In genomic region chr19:2819540-2820111, GRCh38 we compare ENCODE assay signal across 8 cellular contexts. TPM values are rescaled to one million over a fixed set of nuclear protein-coding genes. Genes with fewer than 3 reads are reported as not detected.
A peak's percentile ranks its signal among the peaks of the same experiment; 100 is the strongest.
DNase-seq lines count a peak whose midpoint lies in the region; FAIRE-seq and TF ChIP-seq lines count a peak whose summit lies in the region.

Gene ZNF554 (plus strand): TSS chr19:2819868. CDS start chr19:2820072, 204 bp downstream.

- peak within 1 kb of the TSS; percentile 78 for H2AFZ ChIP-seq in MM.1S (ENCODE audit: low read length)
- H2AFZ ChIP-seq in neuron (ENCODE audit: low read depth, low read length): peak within 1 kb of the TSS; percentile 76

- H4K20me1 ChIP-seq in MM.1S (ENCODE audit: insufficient read depth, low read length): no peaks in the 10 kb centered on the region

- peak; percentile 79 for DNase-seq in GF-D8 (lab: John Stamatoyannopoulos, UW)
- DNase-seq in HCEC 1CT: peak; percentile 91
- DNase-seq in MM.1S: peak; percentile 99
- DNase-seq in SHP77 treated with DMSO at 0.1 percent for 48 hours (lab: John Stamatoyannopoulos, UW): peak; percentile 89
- peak; percentile 97 for DNase-seq in activated gamma-delta T cell treated with anti-CD3 and anti-CD28 coated beads, Interleukin-2, amount 50 U/mL, for 16 hours (ENCODE audit: low read depth)
- peak; percentile 95 to 96 for DNase-seq in frontal cortex (ENCODE audit: low spot score in 2 of 2)
- peak; percentile 86 for DNase-seq in stromal cell of bone marrow (ENCODE audit: low read depth)

- 0 out of 2 replicates have a peak, but pooled peaks cover 4% of the 10 kb centered on the region for H3K79me2 ChIP-seq in MM.1S (ENCODE audit: low read length)

- no peak for FAIRE-seq in frontal cortex (lab: Jason Lieb, UNC)

- H3K27me3 ChIP-seq in MM.1S (replicated peaks; ENCODE audit: insufficient read depth, low read length) (no peaks in the 10 kb centered on the region), neuron (ENCODE audit: insufficient read depth, low read length) (no peaks in the 10 kb centered on the region)

- peak within 1 kb of the TSS; percentile 69 for H3K4me3 ChIP-seq in MM.1S (ENCODE audit: low read length)
- peak within 1 kb of the TSS; percentile 85 for H3K4me3 ChIP-seq in neuron (ENCODE audit: low read length)

- peak within 1 kb of the TSS; percentile 63; the same call in 1 of the 2 replicates for H3K9ac ChIP-seq in MM.1S (ENCODE audit: low read length)

- no peaks in the 10 kb centered on the region for H3F3A ChIP-seq in MM.1S (ENCODE audit: insufficient read depth, low read length)

- no peaks in the 10 kb centered on the region for H3K9me3 ChIP-seq in MM.1S (replicated peaks; ENCODE audit: insufficient read depth, low read length)
- peaks cover 23% of the 10 kb centered on the region for H3K9me3 ChIP-seq in neuron (ENCODE audit: low read length)

- no peaks in the 10 kb centered on the region for H3K36me3 ChIP-seq in MM.1S (replicated peaks; ENCODE audit: insufficient read depth, low read length)
- peaks cover 12% of the 10 kb centered on the region for H3K36me3 ChIP-seq in neuron (ENCODE audit: insufficient read depth, low read length)

- peak within 1 kb of the TSS; percentile 91 for H3K4me2 ChIP-seq in MM.1S (ENCODE audit: low read depth, low read length)

- no peak within 1 kb of the TSS for H3K27ac ChIP-seq in MM.1S (ENCODE audit: low read length)

- H3K4me1 ChIP-seq in MM.1S (ENCODE audit: low read length): no peaks in the 10 kb centered on the region
- peaks cover 4% of the 10 kb centered on the region for H3K4me1 ChIP-seq in neuron (ENCODE audit: insufficient read depth, low read length)

- peak; percentile 94 for TF ChIP-seq CTCF in MM.1S (IDR thresholded peaks at IDR 0.05; ENCODE audit: low read length)

- no peaks in the 10 kb centered on the region for H3K9me2 ChIP-seq in MM.1S (replicated peaks; ENCODE audit: insufficient read depth, low read length)

RNA-seq across cellular contexts. Expression of gene ZNF554, which starts in this region (rescaled TPM):
- 18.3 TPM for total RNA-seq in frontal cortex
